Comparison of ENCODE assay signal across 15 cellular contexts in the genomic region with DNA sequence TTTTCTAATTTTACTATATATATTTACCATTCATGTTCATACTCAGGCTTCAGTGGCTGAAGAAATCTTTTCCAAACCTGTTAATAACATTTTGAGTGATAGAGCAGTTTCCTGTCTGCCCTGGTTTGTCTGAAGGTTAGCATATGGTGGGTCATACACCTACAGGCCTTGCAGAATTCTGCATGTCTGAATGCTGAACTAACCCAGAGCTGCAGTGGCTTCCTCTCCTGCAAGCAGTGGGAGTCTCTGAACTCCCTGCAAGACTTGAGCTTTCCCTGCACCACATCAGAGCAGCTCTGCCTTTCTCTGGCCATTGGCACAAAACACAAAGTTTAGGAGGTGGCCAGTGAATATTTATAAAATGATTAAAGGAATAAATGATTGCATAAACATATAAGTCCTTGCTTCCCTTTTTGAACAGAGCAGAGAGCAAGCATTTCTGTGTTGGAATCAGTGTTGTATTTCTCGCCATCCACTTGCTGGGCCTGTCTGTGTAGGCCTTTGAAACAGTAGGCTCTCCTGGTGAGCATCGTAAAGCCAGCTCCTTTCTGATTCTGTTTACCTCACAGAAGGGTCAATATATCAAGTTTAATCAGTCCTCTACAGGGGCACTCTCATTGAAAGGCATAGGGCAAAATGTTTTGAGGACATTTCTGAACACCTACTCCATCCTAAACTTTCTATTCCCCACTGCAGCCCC. TPM values are rescaled to one million over a fixed set of nuclear protein-coding genes. Genes with fewer than 3 reads are reported as not detected.
DNase-seq lines count a peak whose midpoint lies in the region; ATAC-seq and TF ChIP-seq lines count a peak whose summit lies in the region.
"Had no signal": no experiment of that assay in that cellular context is flagged by ENCODE, and none has a peak within 500 bp of the region (broad histone marks: within the 10 kb centered on the region; RNA-seq: fewer than 3 reads in every experiment).

No MANE protein-coding gene starts in this region.

- no peaks in the 10 kb centered on the region for H3K79me2 ChIP-seq in DND-41 (ENCODE audit: insufficient read depth, low read length)

- H3K27me3 ChIP-seq in DND-41 (ENCODE audit: insufficient read depth, low read length, poor library complexity) = no peaks in the 10 kb centered on the region
- H3K27me3 ChIP-seq in endodermal cell (ENCODE audit: control insufficient read depth, insufficient read depth, low read length, poor library complexity, severe bottlenecking) = no peaks in the 10 kb centered on the region
- H3K27me3 ChIP-seq: BE2C had no signal

- no peak for TF ChIP-seq CTCF in DND-41 (IDR thresholded peaks at IDR 0.05; ENCODE audit: borderline replicate concordance, extremely low read depth, low read length, poor library complexity, severe bottlenecking)
- peak; percentile 27 for TF ChIP-seq CTCF in endodermal cell (conservative IDR thresholded peaks at IDR 0.05)

- no peaks in the 10 kb centered on the region for H3K9me3 Mint-ChIP-seq in endodermal cell
- peaks cover 14% of the 10 kb centered on the region for H3K9me3 Mint-ChIP-seq in stimulated activated memory B cell treated with anti-CD40 and anti-IgM and Interleukin-4, amounts not matched to agents 10 μg/mL and 1 μg/mL and 100 μg/mL, for 72 hours
- H3K9me3 Mint-ChIP-seq in activated T-helper 1 cell treated with anti-CD3 and anti-CD28 coated beads, Interleukin-12 subunit alpha, Interleukin-12 subunit beta, Interleukin-2, Interleukin-4 antibody, amounts not matched to agents 30 ng/mL and 10 ng/mL and 1 ng/mL, durations not matched to agents 14 hours and 24 hours and 36 hours = no peaks in the 10 kb centered on the region

- H3K27me3 Mint-ChIP-seq in endodermal cell (ENCODE audit: insufficient read depth) = no peaks in the 10 kb centered on the region
- no peaks in the 10 kb centered on the region for H3K27me3 Mint-ChIP-seq in stimulated activated memory B cell treated with anti-CD40 and anti-IgM and Interleukin-4, amounts not matched to agents 10 μg/mL and 1 μg/mL and 100 μg/mL, for 72 hours
- H3K27me3 Mint-ChIP-seq in activated T-helper 1 cell treated with anti-CD3 and anti-CD28 coated beads, Interleukin-12 subunit alpha, Interleukin-12 subunit beta, Interleukin-2, Interleukin-4 antibody, amounts not matched to agents 30 ng/mL and 10 ng/mL and 1 ng/mL, durations not matched to agents 14 hours and 24 hours and 36 hours (ENCODE audit: insufficient read depth) = peaks cover 4% of the 10 kb centered on the region

- H3K27ac ChIP-seq in DND-41 (ENCODE audit: low read length) (no peak overlapping the region), endodermal cell (ENCODE audit: low read depth, low read length) (no peak overlapping the region)
- H3K27ac ChIP-seq: C4-2B, HL-60 had no signal

- WGBS in endodermal cell (ENCODE audit: insufficient coverage in 1 of 2, insufficient read length in 1 of 2), 2 experiments = 74 to 87% methylated on average over 2 of the region's 2 CpGs

- H4K20me1 ChIP-seq in DND-41 (ENCODE audit: insufficient read depth, low read length) = no peaks in the 10 kb centered on the region

- H3K4me3 Mint-ChIP-seq in endodermal cell = no peak overlapping the region
- H3K4me3 Mint-ChIP-seq in stimulated activated memory B cell treated with anti-CD40 and anti-IgM and Interleukin-4, amounts not matched to agents 10 μg/mL and 1 μg/mL and 100 μg/mL, for 72 hours = no peak overlapping the region
- H3K4me3 Mint-ChIP-seq in activated T-helper 1 cell treated with anti-CD3 and anti-CD28 coated beads, Interleukin-12 subunit alpha, Interleukin-12 subunit beta, Interleukin-2, Interleukin-4 antibody, amounts not matched to agents 30 ng/mL and 10 ng/mL and 1 ng/mL, durations not matched to agents 14 hours and 24 hours and 36 hours = no peak overlapping the region
- H3K4me3 Mint-ChIP-seq: CD8-positive, alpha-beta T cell had no signal

- H3K4me1 Mint-ChIP-seq in endodermal cell = peaks cover 2% of the 10 kb centered on the region
- H3K4me1 Mint-ChIP-seq in stimulated activated memory B cell treated with anti-CD40 and anti-IgM and Interleukin-4, amounts not matched to agents 10 μg/mL and 1 μg/mL and 100 μg/mL, for 72 hours = no peaks in the 10 kb centered on the region
- no peaks in the 10 kb centered on the region for H3K4me1 Mint-ChIP-seq in activated T-helper 1 cell treated with anti-CD3 and anti-CD28 coated beads, Interleukin-12 subunit alpha, Interleukin-12 subunit beta, Interleukin-2, Interleukin-4 antibody, amounts not matched to agents 30 ng/mL and 10 ng/mL and 1 ng/mL, durations not matched to agents 14 hours and 24 hours and 36 hours (ENCODE audit: low read depth)

- DNase-seq in DND-41 (no peak), SK-N-DZ (ENCODE audit: low spot score) (peak; percentile 22), endodermal cell (no peak)
- DNase-seq in NK-92 treated with Interleukin-12 subunit alpha and Interleukin-12 subunit beta, amount 100 ng/mL, for 24 hours (lab: John Stamatoyannopoulos, UW) = no peak
- no peak for DNase-seq in activated T-helper 1 cell treated with anti-CD3 and anti-CD28 coated beads, Interleukin-12 subunit alpha, Interleukin-12 subunit beta, Interleukin-2, Interleukin-4 antibody, amounts not matched to agents 30 ng/mL and 10 ng/mL and 1 ng/mL, durations not matched to agents 14 hours and 24 hours and 36 hours (ENCODE audit: low spot score)
- DNase-seq: BE2C; Caco-2; CD8-positive, alpha-beta T cell; DMS79; EL had no signal

- H3K36me3 ChIP-seq in DND-41 (ENCODE audit: insufficient read depth, low read length) = no peaks in the 10 kb centered on the region
- no peaks in the 10 kb centered on the region for H3K36me3 ChIP-seq in endodermal cell (ENCODE audit: control insufficient read depth, insufficient read depth, low read length)
- H3K36me3 ChIP-seq: BE2C had no signal

- 0 out of 2 replicates have a peak, but pooled peaks cover 2% of the 10 kb centered on the region for H3K4me1 ChIP-seq in DND-41 (ENCODE audit: insufficient read depth, low read length)
- no peaks in the 10 kb centered on the region for H3K4me1 ChIP-seq in endodermal cell (ENCODE audit: control insufficient read depth, insufficient read depth, low read length)
- H3K4me1 ChIP-seq: Caco-2 had no signal

- H3K4me3 ChIP-seq in DND-41 (ENCODE audit: low read depth in 1 of 2, low read length in 2 of 2) (no peak overlapping the region), endodermal cell (ENCODE audit: low read length) (no peak overlapping the region)

- no peaks in the 10 kb centered on the region for H3K36me3 Mint-ChIP-seq in endodermal cell (ENCODE audit: low read depth)
- H3K36me3 Mint-ChIP-seq in stimulated activated memory B cell treated with anti-CD40 and anti-IgM and Interleukin-4, amounts not matched to agents 10 μg/mL and 1 μg/mL and 100 μg/mL, for 72 hours = no peaks in the 10 kb centered on the region
- H3K36me3 Mint-ChIP-seq in activated T-helper 1 cell treated with anti-CD3 and anti-CD28 coated beads, Interleukin-12 subunit alpha, Interleukin-12 subunit beta, Interleukin-2, Interleukin-4 antibody, amounts not matched to agents 30 ng/mL and 10 ng/mL and 1 ng/mL, durations not matched to agents 14 hours and 24 hours and 36 hours (ENCODE audit: low read depth) = no peaks in the 10 kb centered on the region
- H3K36me3 Mint-ChIP-seq: CD8-positive, alpha-beta T cell had no signal

- no peak overlapping the region for H3K27ac Mint-ChIP-seq in endodermal cell
- H3K27ac Mint-ChIP-seq in stimulated activated memory B cell treated with anti-CD40 and anti-IgM and Interleukin-4, amounts not matched to agents 10 μg/mL and 1 μg/mL and 100 μg/mL, for 72 hours = no peak overlapping the region
- H3K27ac Mint-ChIP-seq in activated T-helper 1 cell treated with anti-CD3 and anti-CD28 coated beads, Interleukin-12 subunit alpha, Interleukin-12 subunit beta, Interleukin-2, Interleukin-4 antibody, amounts not matched to agents 30 ng/mL and 10 ng/mL and 1 ng/mL, durations not matched to agents 14 hours and 24 hours and 36 hours = no peak overlapping the region
- H3K27ac Mint-ChIP-seq: CD8-positive, alpha-beta T cell had no signal

- no peak overlapping the region for H3K4me2 ChIP-seq in DND-41 (ENCODE audit: insufficient read depth, low read length)

- peak; percentile 69; the same call in 2 of the 3 replicates for ATAC-seq in DND-41 (ENCODE audit: insufficient read depth, low read depth)
- ATAC-seq in stimulated activated memory B cell treated with anti-CD40 and anti-IgM and Interleukin-4, amounts not matched to agents 10 μg/mL and 1 μg/mL and 100 μg/mL, for 72 hours = peak; percentile 12
- ATAC-seq in HG02798 (IDR thresholded peaks at IDR 0.05; ENCODE audit: poor library complexity, unreplicated experiment) = no peak
- ATAC-seq: CD8-positive, alpha-beta T cell; HCT116 had no signal

- intact Hi-C loops in activated T-helper 1 cell treated with anti-CD3 and anti-CD28 coated beads, Interleukin-12 subunit alpha, Interleukin-12 subunit beta, Interleukin-2, Interleukin-4 antibody, amounts not matched to agents 30 ng/mL and 10 ng/mL and 1 ng/mL, durations not matched to agents 14 hours and 24 hours and 36 hours (cut with micrococcal nuclease) = no loop called here

- H3K9ac ChIP-seq in DND-41 (ENCODE audit: low read depth, low read length) (no peak overlapping the region), endodermal cell (ENCODE audit: extremely low read depth, low read length, poor library complexity, severe bottlenecking) (no peak overlapping the region)

- no peaks in the 10 kb centered on the region for H3K9me3 ChIP-seq in DND-41 (ENCODE audit: insufficient read depth, low read length, severe bottlenecking)
- H3K9me3 ChIP-seq in endodermal cell (ENCODE audit: control insufficient read depth, low read length) = no peaks in the 10 kb centered on the region
- H3K9me3 ChIP-seq: BE2C, Caco-2 had no signal

- peak overlapping the region; percentile 36 for H2AFZ ChIP-seq in DND-41 (ENCODE audit: low read depth, low read length)

RNA-seq across cellular contexts. Expression of a gene that starts 15.0 kb away (rescaled TPM):
- 21.3 and 25.4 TPM in 2 replicates for polyA plus RNA-seq in SK-N-DZ (2014; cell fraction: cytosol; rRNA removed)
- 22.7 and 33.3 TPM in 2 replicates for polyA plus RNA-seq in SK-N-DZ (2014; cell fraction: nucleus; rRNA removed)
- total RNA-seq in endodermal cell = 1 to 10 TPM; 2.0 to 7.2 TPM
- 39.1 TPM for polyA plus RNA-seq in endodermal cell (2013, experiment 1 of 2)
- polyA plus RNA-seq in endodermal cell (2013, experiment 2 of 2) = 36.4 TPM
- not detected in 2 replicates for total RNA-seq in activated T-helper 1 cell treated with anti-CD3 and anti-CD28 coated beads, Interleukin-12 subunit alpha, Interleukin-12 subunit beta, Interleukin-2, Interleukin-4 antibody, amounts not matched to agents 30 ng/mL and 10 ng/mL and 1 ng/mL, durations not matched to agents 14 hours and 24 hours and 36 hours
- total RNA-seq: Caco-2; CD8-positive, alpha-beta T cell had no signal
